In genomic region chr22:39529487-39529851, GRCh38 we compare ENCODE assay signal across 9 cellular contexts. TPM values are rescaled to one million over a fixed set of nuclear protein-coding genes. Genes with fewer than 3 reads are reported as not detected.
DNase-seq lines count a peak whose midpoint lies in the region; ATAC-seq and TF ChIP-seq lines count a peak whose summit lies in the region.
"Had no signal": no experiment of that assay in that cellular context is flagged by ENCODE, and none has a peak within 500 bp of the region (broad histone marks: within the 10 kb centered on the region; RNA-seq: fewer than 3 reads in every experiment).

No MANE protein-coding gene starts in this region.

- peak overlapping the region; percentile 92 for H3K4me3 Mint-ChIP-seq in stimulated activated effector memory CD8-positive, alpha-beta T cell treated with anti-CD3 and anti-CD28 coated beads, Interleukin-12 subunit alpha, Interleukin-12 subunit beta, amount 100 ng/mL, for 72 hours

- H3K36me3 ChIP-seq in HCT116 (ENCODE audit: control insufficient read depth in 1 of 2, insufficient read depth in 2 of 2, low read length in 2 of 2) (peaks cover 4 to 28% of the 10 kb centered on the region in 2 experiments; a peak in 3 of 4 replicates), SU-DHL-6 (ENCODE audit: low read length) (no peaks in the 10 kb centered on the region), gastroesophageal sphincter (peaks cover 0 to 39% of the 10 kb centered on the region in 2 donors)

- TF ChIP-seq CTCF in HCT116 (IDR thresholded peaks at IDR 0.05 in 2 of 3, conservative IDR thresholded peaks at IDR 0.05 in 1 of 3; ENCODE audit: borderline replicate concordance in 1 of 3, insufficient read depth in 1 of 3, low read depth in 2 of 3, low read length in 2 of 3) (peak in 1 of 3 experiments; percentile 29; a peak in 1 of 6 replicates), SU-DHL-6 (IDR thresholded peaks at IDR 0.05; ENCODE audit: insufficient read depth, low read length, poor library complexity, severe bottlenecking) (no peak), gastroesophageal sphincter (IDR thresholded peaks at IDR 0.05) (peak in 1 of 4 experiments; percentile 30)

- no peak for TF ChIP-seq EP300 in gastroesophageal sphincter (IDR thresholded peaks at IDR 0.05)

- H3K9ac ChIP-seq in HCT116 (ENCODE audit: low read length) (no peak overlapping the region), SU-DHL-6 (ENCODE audit: low read length) (peak overlapping the region; percentile 54)

- CTCF ChIA-PET in HCT116 (lab: Charles Lee) = interaction anchor here (0.8 to 2.8 kb wide), 20 partner anchors 9 to 818 kb away, joined by 3 to 86 read pairs (median 6); partner anchors contain the start of genes ATF4, MIEF1 and RPL3

- DNase-seq in HCT116 (ENCODE audit: low read depth, low spot score) (no peak), NCI-H345 (lab: John Stamatoyannopoulos, UW) (no peak), DMS53 treated with DMSO at 0.1 percent for 48 hours (lab: John Stamatoyannopoulos, UW; ENCODE audit: unreplicated experiment) (no peak), iPS-NIHi7 (ENCODE audit: extremely low spot score) (no peak)
- DNase-seq in stimulated activated effector memory CD8-positive, alpha-beta T cell treated with anti-CD3 and anti-CD28 coated beads, Interleukin-12 subunit alpha, Interleukin-12 subunit beta, amount 100 ng/mL, for 72 hours (ENCODE audit: low spot score in 2 of 2) = no peak
- DNase-seq in activated effector memory CD4-positive, alpha-beta T cell treated with anti-CD3 and anti-CD28 coated beads, Interleukin-2, amount 50 U/mL, for 16 hours = no peak

- H3K79me2 ChIP-seq in HCT116 (ENCODE audit: insufficient read depth, low read length) = peaks cover 52% of the 10 kb centered on the region
- peaks cover 25% of the 10 kb centered on the region for H3K79me2 ChIP-seq in SU-DHL-6 (ENCODE audit: insufficient read depth, low read length)

- H3K27me3 ChIP-seq in HCT116 (ENCODE audit: insufficient read depth, low read length) = no peaks in the 10 kb centered on the region
- H3K27me3 ChIP-seq in SU-DHL-6 (ENCODE audit: low read length) = no peaks in the 10 kb centered on the region
- H3K27me3 ChIP-seq in gastroesophageal sphincter = no peaks in the 10 kb centered on the region

- H3K9me3 ChIP-seq in HCT116 (ENCODE audit: control insufficient read depth in 1 of 2, insufficient read depth in 1 of 2, low read depth in 1 of 2, low read length in 2 of 2) = no peaks in the 10 kb centered on the region
- no peaks in the 10 kb centered on the region for H3K9me3 ChIP-seq in SU-DHL-6 (ENCODE audit: insufficient read depth, low read length)
- H3K9me3 ChIP-seq in gastroesophageal sphincter = no peaks in the 10 kb centered on the region

- H4K20me1 ChIP-seq in HCT116 (ENCODE audit: insufficient read depth) (peaks cover 10% of the 10 kb centered on the region; the same call in 1 of the 2 replicates), SU-DHL-6 (ENCODE audit: low read depth, low read length) (no peaks in the 10 kb centered on the region; the same call in 1 of the 2 replicates)

- H3K4me2 ChIP-seq in HCT116 (ENCODE audit: low read length) = peak overlapping the region; percentile 47
- H3K4me2 ChIP-seq in SU-DHL-6 (ENCODE audit: low read depth, low read length, poor library complexity, severe bottlenecking) = peak overlapping the region; percentile 67

- no peak for TF ChIP-seq POLR2A in HCT116 (IDR thresholded peaks at IDR 0.05; ENCODE audit: borderline replicate concordance, extremely low read depth, insufficient read depth, insufficient read length)
- TF ChIP-seq POLR2A in gastroesophageal sphincter (IDR thresholded peaks at IDR 0.05) = no peak

- H3F3A ChIP-seq in SU-DHL-6 (ENCODE audit: insufficient read depth) = peaks cover 62% of the 10 kb centered on the region

- H2AFZ ChIP-seq in HCT116 (ENCODE audit: low read depth, low read length, poor library complexity, severe bottlenecking) = no peak overlapping the region
- H2AFZ ChIP-seq in SU-DHL-6 (ENCODE audit: low read depth, low read length, severe bottlenecking) = no peak overlapping the region

- H3K27ac Mint-ChIP-seq in stimulated activated effector memory CD8-positive, alpha-beta T cell treated with anti-CD3 and anti-CD28 coated beads, Interleukin-12 subunit alpha, Interleukin-12 subunit beta, amount 100 ng/mL, for 72 hours = peak overlapping the region; percentile 100

- 40% methylated on average over 3 of the region's 17 CpGs; no CpG with 5 or more reads in 1 of the 2 donors for WGBS in gastroesophageal sphincter (ENCODE audit: low coverage in 1 of 2), 2 donors

- H3K4me3 ChIP-seq in HCT116 (replicated peaks in 1 of 2; ENCODE audit: low read depth in 1 of 2, low read length in 2 of 2) = no peak overlapping the region
- peak overlapping the region; percentile 28 for H3K4me3 ChIP-seq in SU-DHL-6 (ENCODE audit: insufficient read depth, low read length, poor library complexity, severe bottlenecking)
- peak overlapping the region in 1 of 2 donors; percentile 35 for H3K4me3 ChIP-seq in gastroesophageal sphincter

- ATAC-seq in HCT116 = no peak
- no peak for ATAC-seq in gastroesophageal sphincter
- no peak for ATAC-seq in stimulated activated effector memory CD8-positive, alpha-beta T cell treated with anti-CD3 and anti-CD28 coated beads, Interleukin-12 subunit alpha, Interleukin-12 subunit beta, amount 100 ng/mL, for 72 hours

- POLR2A ChIA-PET in HCT116 (lab: Charles Lee) = interaction anchor here (0.8 to 2.2 kb wide), 6 partner anchors 10 to 761 kb away, joined by 3 to 20 read pairs (median 6); partner anchors contain the start of genes ATF4, MIEF1 and RPL3

- no TSS peak for BruUV-seq in HCT116 (replicated peaks; lab: Mats Ljungman, UMichigan)

- RAD21 ChIA-PET in HCT116 (lab: Charles Lee; ENCODE audit: low non-redundant PET in 1 of 2, low total read pairs in 2 of 2, uncharacterized antibody in 2 of 2, unreplicated experiment in 2 of 2) = interaction anchor here in 1 of 2 experiments (1.0 to 1.1 kb wide), 3 partner anchors 13 to 408 kb away, joined by 3 to 5 read pairs (median 3); no protein-coding TSS in a partner anchor

- H3K4me1 Mint-ChIP-seq in stimulated activated effector memory CD8-positive, alpha-beta T cell treated with anti-CD3 and anti-CD28 coated beads, Interleukin-12 subunit alpha, Interleukin-12 subunit beta, amount 100 ng/mL, for 72 hours = peaks cover 77% of the 10 kb centered on the region

- H3K9me2 ChIP-seq in HCT116 (ENCODE audit: insufficient read depth) = no peaks in the 10 kb centered on the region
- no peaks in the 10 kb centered on the region for H3K9me2 ChIP-seq in SU-DHL-6 (replicated peaks; ENCODE audit: insufficient read depth, low read length)

- peaks cover 31 to 48% of the 10 kb centered on the region in 2 experiments for H3K4me1 ChIP-seq in HCT116 (ENCODE audit: control insufficient read depth in 1 of 2, insufficient read depth in 2 of 2, low read length in 2 of 2)
- H3K4me1 ChIP-seq in gastroesophageal sphincter = peaks cover 2 to 82% (median 59%) of the 10 kb centered on the region in 3 donors

- intact Hi-C loops in HCT116 (cut with micrococcal nuclease) = loop anchor here (1.0 kb wide), 1 partner anchor 33 kb away; no protein-coding TSS in a partner anchor

- H3K27ac ChIP-seq in HCT116 (ENCODE audit: low read depth, low read length) = peak overlapping the region; percentile 33; the same call in 1 of the 2 replicates
- peak overlapping the region; percentile 93 for H3K27ac ChIP-seq in SU-DHL-6 (ENCODE audit: low read depth, low read length)
- peak overlapping the region in 3 of 4 donors; percentile 71 to 100 (median 73) for H3K27ac ChIP-seq in gastroesophageal sphincter

- H3K36me3 Mint-ChIP-seq in stimulated activated effector memory CD8-positive, alpha-beta T cell treated with anti-CD3 and anti-CD28 coated beads, Interleukin-12 subunit alpha, Interleukin-12 subunit beta, amount 100 ng/mL, for 72 hours = peaks cover 81% of the 10 kb centered on the region

- no peaks in the 10 kb centered on the region for H3K9me3 Mint-ChIP-seq in stimulated activated effector memory CD8-positive, alpha-beta T cell treated with anti-CD3 and anti-CD28 coated beads, Interleukin-12 subunit alpha, Interleukin-12 subunit beta, amount 100 ng/mL, for 72 hours

- TF ChIP-seq RAD21 in HCT116 (IDR thresholded peaks at IDR 0.05; ENCODE audit: low read depth) = no peak

TF ChIP-seq in HCT116, 20 proteins besides CTCF, POLR2A, EP300 and RAD21:
- no peak for TF ChIP-seq SIN3A (IDR thresholded peaks at IDR 0.05; ENCODE audit: low read depth)
- no peak for TF ChIP-seq EZH2phosphoT487 (IDR thresholded peaks at IDR 0.05; ENCODE audit: borderline replicate concordance)
- no peak for TF ChIP-seq POLR2AphosphoS5 (IDR thresholded peaks at IDR 0.05; ENCODE audit: low read depth, low read length)
- peak; percentile 45; the same call in 1 of the 2 replicates for TF ChIP-seq ZFX (IDR thresholded peaks at IDR 0.05)
- no peak for TF ChIP-seq EZH2 (IDR thresholded peaks at IDR 0.05)
TF ChIP-seq in HCT116: peak in this region for 1.

RNA-seq across cellular contexts. Expression of gene RPS19BP1, which starts 3.1 kb away (rescaled TPM):
- total RNA-seq in HCT116 (2021; ENCODE audit: unreplicated experiment) (80.4 TPM), gastroesophageal sphincter (100 to 1,000 TPM; 144 to 176 (median 160) TPM)
- polyA plus RNA-seq in HCT116 (2012) = 69.1 and 86.9 TPM in 2 replicates

RNA-seq across cellular contexts. Expression of gene ATF4, which starts 9.1 kb away (rescaled TPM):
- 608 TPM for total RNA-seq in HCT116 (2021; ENCODE audit: unreplicated experiment)
- polyA plus RNA-seq in HCT116 (2012) = 588 and 690 TPM in 2 replicates
- 100 to 1,000 TPM; 450 to 718 (median 563) TPM for total RNA-seq in gastroesophageal sphincter

RNA-seq across cellular contexts. Expression of gene MIEF1, which starts 27.4 kb away (rescaled TPM):
- total RNA-seq in HCT116 (2021; ENCODE audit: unreplicated experiment) (42.8 TPM), gastroesophageal sphincter (10 to 100 TPM; 17.8 to 28.3 (median 21.4) TPM)
- 23.4 and 23.7 TPM in 2 replicates for polyA plus RNA-seq in HCT116 (2012)

RNA-seq across cellular contexts. Expression of gene CACNA1I, which starts 41.1 kb away (rescaled TPM):
- total RNA-seq in HCT116 (2021; ENCODE audit: unreplicated experiment) (0.15 TPM), gastroesophageal sphincter (under 1 TPM; 0.04 to 0.54 (median 0.11) TPM)
- 0.20 TPM in 2 replicates for polyA plus RNA-seq in HCT116 (2012)
- total RNA-seq: LHCN-M2 had no signal

Comparison
In these comparisons a context has a peak if more than half of its experiments do, and no peak if none do; other contexts are left out.
1. H3K27ac ChIP-seq: peak in every context shown above with its lines; median percentile 93 in SU-DHL-6; 73 in gastroesophageal sphincter; 33 in HCT116.